ENCODE assay signal across 6 cellular contexts in genomic region chr11:69590088-69590487, GRCh38. TPM values are rescaled to one million over a fixed set of nuclear protein-coding genes. Genes with fewer than 3 reads are reported as not detected.
DNase-seq lines count a peak whose midpoint lies in the region; ATAC-seq, FAIRE-seq and TF ChIP-seq lines count a peak whose summit lies in the region.
"Not testable (repeated sequence)": the region's sequence is repeated elsewhere in the genome, so short reads cannot be mapped to it uniquely, and the experiment has no call there.
"Had no signal": no experiment of that assay in that cellular context is flagged by ENCODE, and none has a peak within 500 bp of the region (broad histone marks: within the 10 kb centered on the region; RNA-seq: fewer than 3 reads in every experiment).

No MANE protein-coding gene starts in this region.

- TF ChIP-seq RAD21 in K562 (CRISPR knock-in tag; conservative IDR thresholded peaks at IDR 0.05 in 1 of 2, IDR thresholded peaks at IDR 0.05 in 1 of 2), result not testable (repeated sequence)

- H3K36me3 Mint-ChIP-seq in activated naive CD4-positive, alpha-beta T cell treated with anti-CD3 and anti-CD28 coated beads, Interleukin-2, amount 50 U/mL, for 24 hours, result not testable (repeated sequence)

- TF ChIP-seq CTCF in HEK293 (tag by site-specific recombination; IDR thresholded peaks at IDR 0.05); K562 (IDR thresholded peaks at IDR 0.05 in 2 of 3, conservative IDR thresholded peaks at IDR 0.05 in 1 of 3; ENCODE audit: insufficient read depth in 2 of 3, low read depth in 1 of 3, low read length in 3 of 3); right lobe of liver (IDR thresholded peaks at IDR 0.05): not testable (repeated sequence)

- POLR2A ChIA-PET in HEK293 (lab: Yijun Ruan, JAX); K562 (lab: Yijun Ruan, JAX): not testable (repeated sequence)

- H3K9me2 ChIP-seq in Karpas-422 (replicated peaks; ENCODE audit: insufficient read depth, low read length), result not testable (repeated sequence)

- not testable (repeated sequence) for H3K4me2 ChIP-seq in Karpas-422 (ENCODE audit: low read depth, low read length, poor library complexity, severe bottlenecking); K562 (ENCODE audit: insufficient read depth, low read length)

- TF ChIP-seq POLR2A in K562 (conservative IDR thresholded peaks at IDR 0.05); right lobe of liver (IDR thresholded peaks at IDR 0.05): not testable (repeated sequence)

- H2AFZ ChIP-seq in Karpas-422 (ENCODE audit: low read length); K562 (ENCODE audit: low read depth, low read length): not testable (repeated sequence)

- H3K4me3 ChIP-seq in HEK293 (ENCODE audit: low read depth, low read length); Karpas-422 (ENCODE audit: low read length); K562; right lobe of liver: not testable (repeated sequence)

- not testable (repeated sequence) for ATAC-seq in K562, right lobe of liver

- not testable (repeated sequence) for H3K4me3 Mint-ChIP-seq in activated naive CD4-positive, alpha-beta T cell treated with anti-CD3 and anti-CD28 coated beads, Interleukin-2, amount 50 U/mL, for 24 hours

- not testable (repeated sequence) for H3K27me3 ChIP-seq in Karpas-422 (ENCODE audit: low read length); right lobe of liver
- peaks cover 4 to 11% of the 10 kb centered on the region in 2 experiments; a peak in 4 of 5 replicates for H3K27me3 ChIP-seq in K562 (ENCODE audit: control insufficient read depth in 2 of 2, insufficient read depth in 2 of 2, low read length in 2 of 2)

- not testable (repeated sequence) for H3K36me3 ChIP-seq in HEK293 (ENCODE audit: control insufficient read depth in 2 of 2, insufficient read depth in 1 of 2, low read length in 2 of 2); Karpas-422 (ENCODE audit: insufficient read depth, low read length); K562 (ENCODE audit: control insufficient read depth, insufficient read depth, low read length); right lobe of liver

- not testable (repeated sequence) for TF ChIP-seq EP300 in K562 (IDR thresholded peaks at IDR 0.05; ENCODE audit: low read length)

- H3K27ac ChIP-seq in HEK293 (ENCODE audit: extremely low read depth, low read depth, low read length); Karpas-422 (ENCODE audit: low read length); K562 (ENCODE audit: extremely low read depth, low read depth, low read length); right lobe of liver: not testable (repeated sequence)

- 10% methylated on average over 1 of the region's 1 CpG for WGBS in K562 (ENCODE audit: insufficient coverage, low coverage, missing lambda C conversion rate)
- 82% methylated on average over 1 of the region's 1 CpG for WGBS in right lobe of liver (ENCODE audit: insufficient coverage, low coverage, low lambda C conversion rate, missing lambda C conversion rate)

- H3K79me2 ChIP-seq in Karpas-422 (ENCODE audit: low read length); K562 (ENCODE audit: control insufficient read depth, insufficient read depth, low read length): not testable (repeated sequence)

- not testable (repeated sequence) for BruUV-seq in K562 (replicated peaks; lab: Mats Ljungman, UMichigan)

- H3K27me3 Mint-ChIP-seq in activated naive CD4-positive, alpha-beta T cell treated with anti-CD3 and anti-CD28 coated beads, Interleukin-2, amount 50 U/mL, for 24 hours, result not testable (repeated sequence)

- H3K4me1 ChIP-seq in HEK293 (ENCODE audit: control insufficient read depth, insufficient read depth, low read length); Karpas-422 (ENCODE audit: low read length); K562 (replicated peaks in 1 of 2; ENCODE audit: control insufficient read depth in 2 of 2, insufficient read depth in 2 of 2, low read length in 2 of 2); right lobe of liver: not testable (repeated sequence)

- in situ Hi-C loops in K562 (cut with MboI), result not testable (repeated sequence)

- not testable (repeated sequence) for H3K9me1 ChIP-seq in K562 (ENCODE audit: control insufficient read depth, insufficient read depth, low read length)

- DNase-seq in Karpas-422, result peak; percentile 16
- DNase-seq in K562 (ENCODE audit: extremely low read depth in 1 of 4, low spot score in 3 of 4), result not testable (repeated sequence)
- peak in 2 of 3 donors; percentile 5 to 8 for DNase-seq in right lobe of liver

- not testable (repeated sequence) for FAIRE-seq in K562 (lab: Jason Lieb, UNC)

- H3K9me3 Mint-ChIP-seq in activated naive CD4-positive, alpha-beta T cell treated with anti-CD3 and anti-CD28 coated beads, Interleukin-2, amount 50 U/mL, for 24 hours, result not testable (repeated sequence)

- intact Hi-C loops in K562 (cut with micrococcal nuclease); right lobe of liver (cut with DNase I): not testable (repeated sequence)

- not testable (repeated sequence) for H4K20me1 ChIP-seq in Karpas-422 (ENCODE audit: insufficient read depth, low read depth, low read length); K562 (replicated peaks; ENCODE audit: control insufficient read depth, insufficient read depth, low read length)

- H3K4me1 Mint-ChIP-seq in activated naive CD4-positive, alpha-beta T cell treated with anti-CD3 and anti-CD28 coated beads, Interleukin-2, amount 50 U/mL, for 24 hours, result not testable (repeated sequence)

- H3K9me3 ChIP-seq in HEK293 (ENCODE audit: control insufficient read depth, insufficient read depth, low read depth, low read length); Karpas-422 (ENCODE audit: low read length); K562 (replicated peaks; ENCODE audit: control insufficient read depth, insufficient read depth, low read depth, low read length); right lobe of liver: not testable (repeated sequence)

- CTCF ChIA-PET in HEK293 (lab: Yijun Ruan, JAX), result interaction anchor here (0.6 to 1.1 kb wide), 2 partner anchors 80 to 820 kb away, joined by 3 to 4 read pairs; no protein-coding TSS in a partner anchor
- CTCF ChIA-PET in K562 (lab: Yijun Ruan, JAX; ENCODE audit: low intra/inter-chr PET ratio), result not testable (repeated sequence)

- peak overlapping the region; percentile 35 for H3K27ac Mint-ChIP-seq in activated naive CD4-positive, alpha-beta T cell treated with anti-CD3 and anti-CD28 coated beads, Interleukin-2, amount 50 U/mL, for 24 hours

- not testable (repeated sequence) for H3K9ac ChIP-seq in Karpas-422 (ENCODE audit: low read length); K562 (ENCODE audit: insufficient read depth in 1 of 2, low read depth in 2 of 2, low read length in 2 of 2)

TF ChIP-seq in HEK293, 187 proteins besides CTCF, POLR2A, EP300 and RAD21:
- TF ChIP-seq ZNF146 (tag by site-specific recombination; IDR thresholded peaks at IDR 0.05), result peak; percentile 80

TF ChIP-seq in K562, 482 proteins besides CTCF, POLR2A, EP300 and RAD21:
- TF ChIP-seq ZNF146 (CRISPR knock-in tag; IDR thresholded peaks at IDR 0.05; ENCODE audit: unreplicated experiment), result peak; percentile 70
TF ChIP-seq in K562: peak in this region for 1; not testable (repeated sequence) for 481.

RNA-seq across cellular contexts. Expression of gene CCND1, which starts 50.9 kb away (rescaled TPM):
- 0.54 and 4.3 TPM in 2 replicates for total RNA-seq in Karpas-422 (2014; rRNA removed; shearing (Covaris generic); ENCODE audit: low replicate concordance)
- 9.3 and 33.6 TPM in 2 replicates for total RNA-seq in K562 (2011; cell fraction: chromatin; rRNA removed; ENCODE audit: low replicate concordance)
- total RNA-seq in K562 (2011; cell fraction: nucleolus; rRNA removed), result 22.5 and 33.2 TPM in 2 replicates
- 11.1 and 13.8 TPM in 2 replicates for total RNA-seq in K562 (2011; cell fraction: nucleoplasm; rRNA removed)
- total RNA-seq in K562 (2014; rRNA removed) (7.7 and 11.4 TPM in 2 replicates), K562 (2014; rRNA removed; fragmentation: Illumina TruSeq; extraction: Trizol) (3.1 TPM in 2 replicates), K562 (2015; rRNA removed; fragmentation: Illumina TruSeq; extraction: Trizol) (2.2 and 3.8 TPM in 2 replicates), K562 (2021) (18.9 and 23.3 TPM in 2 replicates), right lobe of liver (100 to 1,000 TPM in 3 of 6 experiments, 10 to 100 TPM in 3; 67.0 to 283 (median 94.1) TPM)
- polyA plus RNA-seq in K562 (2011; rRNA removed) (16.7 and 19.7 TPM in 2 replicates), K562 (2014; fragmentation: Illumina TruSeq; extraction: Trizol) (3.0 and 6.5 TPM in 2 replicates), K562 (2014; fragmentation: Nextera tagmentation; extraction: Ambion mirVana) (under 1 TPM; 0.04 to 0.13 TPM), K562 (2014; rRNA removed) (6.4 and 7.5 TPM in 2 replicates)
- polyA plus RNA-seq in K562 (2011; cell fraction: cytosol; rRNA removed), result 16.2 and 30.6 TPM in 2 replicates
- polyA plus RNA-seq in K562 (2011; cell fraction: nucleus; rRNA removed), result 20.4 and 50.8 TPM in 2 replicates
- polyA plus RNA-seq in K562 (2012), result 6.0 and 6.3 TPM in 2 replicates
- polyA minus RNA-seq in K562 (2011; rRNA and poly(A)+ RNA removed), result 10.3 and 15.0 TPM in 2 replicates
- polyA minus RNA-seq in K562 (2011; cell fraction: cytosol; rRNA and poly(A)+ RNA removed), result 29.4 and 35.4 TPM in 2 replicates
- polyA minus RNA-seq in K562 (2011; cell fraction: nucleus; rRNA and poly(A)+ RNA removed), result 44.4 and 45.2 TPM in 2 replicates
- polyA plus RNA-seq: CD14-positive monocyte had no signal
